Comparison of ENCODE assay signal across 20 cellular contexts in the genomic region with DNA sequence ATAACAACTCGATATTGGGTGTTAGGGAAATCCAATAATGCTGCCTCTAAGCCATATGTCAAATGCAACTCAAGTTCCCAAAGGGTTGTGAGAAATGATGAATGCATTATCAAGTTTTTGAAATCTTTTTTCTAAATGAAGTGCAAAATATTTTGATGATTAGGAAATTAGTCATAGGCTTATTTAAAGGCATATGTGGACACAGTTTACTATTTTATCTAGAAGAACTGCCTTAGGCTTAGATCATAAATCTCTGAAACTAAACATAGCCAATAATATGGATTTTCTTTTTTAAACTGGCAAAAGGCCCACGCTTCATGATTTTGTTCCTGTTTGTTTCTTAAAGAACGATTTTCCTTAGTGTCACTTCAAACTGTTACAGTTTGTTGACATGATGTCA.
"Had no signal": no experiment of that assay in that cellular context is flagged by ENCODE, and none has a peak within 500 bp of the region (broad histone marks: within the 10 kb centered on the region; RNA-seq: fewer than 3 reads in every experiment).

No MANE protein-coding gene starts in this region.

- ATAC-seq: activated naive CD4-positive, alpha-beta T cell treated with anti-CD3 and anti-CD28 coated beads, Interleukin-2, amount 50 U/mL, for 72 hours; gastrocnemius medialis; natural killer cell; pancreas; psoas muscle; right cardiac atrium; stimulated activated effector memory CD8-positive, alpha-beta T cell treated with anti-CD3 and anti-CD28 coated beads, Interleukin-12 subunit alpha, Interleukin-12 subunit beta, amount 100 ng/mL, for 72 hours; stimulated activated naive CD8-positive, alpha-beta T cell treated with anti-CD3 and anti-CD28 coated beads, Interleukin-15, amount 100 ng/mL, for 72 hours; WTC11 had no signal

- H3K4me3 ChIP-seq: adrenal gland, breast epithelium, gastrocnemius medialis, left ventricle myocardium inferior, pancreas, psoas muscle, tibial artery had no signal

- H3K27ac ChIP-seq: adrenal gland, breast epithelium, gastrocnemius medialis, left ventricle myocardium inferior, pancreas, psoas muscle, tibial artery had no signal

- H3K9me3 ChIP-seq: adrenal gland, gastrocnemius medialis, pancreas, psoas muscle had no signal

- DNase-seq: activated T-cell treated with anti-CD3 and anti-CD28 coated beads, Interleukin-2, amount 50 U/mL, for 1 hour; effector CD4-positive, alpha-beta T cell; erythroblast; gastrocnemius medialis; hippocampal formation; left ventricle myocardium inferior; midbrain; natural killer cell; pancreas; psoas muscle; right cardiac atrium; stimulated activated CD4-positive, alpha-beta T cell treated with anti-CD3 and anti-CD28 coated beads, Interleukin-12 subunit alpha, Interleukin-12 subunit beta, amount 100 ng/mL, for 4 hours; stimulated activated naive CD8-positive, alpha-beta T cell treated with anti-CD3 and anti-CD28 coated beads, Interleukin-15, amount 100 ng/mL, for 72 hours; T-helper 9 cell; tibial artery had no signal

- H3K27me3 ChIP-seq: adrenal gland, breast epithelium, gastrocnemius medialis, pancreas, tibial artery had no signal

- H3K36me3 ChIP-seq: adrenal gland, breast epithelium, gastrocnemius medialis, left ventricle myocardium inferior, pancreas, tibial artery had no signal

- H3K4me1 ChIP-seq: breast epithelium, gastrocnemius medialis, left ventricle myocardium inferior, pancreas, psoas muscle had no signal
